Comparison of ENCODE assay signal across 1 cellular context in genomic region chr4:3880595-3881120, GRCh38.
A peak's percentile ranks its signal among the peaks of the same experiment; 100 is the strongest.
TF ChIP-seq lines count a peak whose summit lies in the region.

No MANE protein-coding gene starts in this region.

TF ChIP-seq in WTC11, 78 proteins besides CTCF, POLR2A, EP300 and RAD21 (continued from another document):
- TF ChIP-seq AFF4 (CRISPR knock-in tag; IDR thresholded peaks at IDR 0.05; ENCODE audit: borderline replicate concordance), result no peak
- no peak for TF ChIP-seq PRRX2 (CRISPR knock-in tag; IDR thresholded peaks at IDR 0.05)
- 0 out of 2 replicates have a peak, but pooled peaks have one; percentile 6 for TF ChIP-seq MAX (CRISPR knock-in tag; IDR thresholded peaks at IDR 0.05)
- no peak for TF ChIP-seq FOXK1 (CRISPR knock-in tag; IDR thresholded peaks at IDR 0.05)
- no peak for TF ChIP-seq SMAD3 (CRISPR knock-in tag; IDR thresholded peaks at IDR 0.05; ENCODE audit: borderline replicate concordance)
- no peak for TF ChIP-seq MXD4 (CRISPR knock-in tag; IDR thresholded peaks at IDR 0.05; ENCODE audit: borderline replicate concordance)
- TF ChIP-seq CDX4 (CRISPR knock-in tag; IDR thresholded peaks at IDR 0.05; ENCODE audit: borderline replicate concordance), result no peak
- no peak for TF ChIP-seq ATF6 (CRISPR knock-in tag; IDR thresholded peaks at IDR 0.05)
- TF ChIP-seq SOX15 (CRISPR knock-in tag; IDR thresholded peaks at IDR 0.05), result no peak
- no peak for TF ChIP-seq CBFB (CRISPR knock-in tag; IDR thresholded peaks at IDR 0.05; ENCODE audit: low read depth)
- no peak for TF ChIP-seq ZSCAN18 (CRISPR knock-in tag; IDR thresholded peaks at IDR 0.05)
- peak; percentile 69; the same call in 1 of the 2 replicates for TF ChIP-seq SP1 (CRISPR knock-in tag; conservative IDR thresholded peaks at IDR 0.05)
- TF ChIP-seq NR3C1 (CRISPR knock-in tag; conservative IDR thresholded peaks at IDR 0.05; ENCODE audit: low read depth), result no peak
- no peak for TF ChIP-seq RELA (CRISPR knock-in tag; IDR thresholded peaks at IDR 0.05; ENCODE audit: borderline replicate concordance)
